Comparison of ENCODE assay signal across 18 cellular contexts in genomic region chr15:35973019-35973418, GRCh38.
A peak's percentile ranks its signal among the peaks of the same experiment; 100 is the strongest.
DNase-seq lines count a peak whose midpoint lies in the region; ATAC-seq and TF ChIP-seq lines count a peak whose summit lies in the region.
"Had no signal": no experiment of that assay in that cellular context is flagged by ENCODE, and none has a peak within 500 bp of the region (broad histone marks: within the 10 kb centered on the region; RNA-seq: fewer than 3 reads in every experiment).

No MANE protein-coding gene starts in this region.

- H3K27ac ChIP-seq in ascending aorta, result peak overlapping the region; percentile 31 to 58
- H3K27ac ChIP-seq: 22Rv1, BLaER1, C4-2B had no signal

- H3K36me3 ChIP-seq in ascending aorta, result no peaks in the 10 kb centered on the region
- H3K36me3 ChIP-seq: BLaER1, HAP-1 had no signal

- intact Hi-C loops in ascending aorta (cut with DNase I) (no loop called here), sciatic nerve (cut with DNase I) (no loop called here)

- no peaks in the 10 kb centered on the region for H3K27me3 ChIP-seq in ascending aorta
- H3K27me3 ChIP-seq: BLaER1 had no signal

- no peak for TF ChIP-seq CTCF in ascending aorta (IDR thresholded peaks at IDR 0.05)

- H3K4me3 ChIP-seq in ascending aorta, result no peak overlapping the region
- H3K4me3 ChIP-seq: BLaER1, GM12878, HAP-1 had no signal

- peak; percentile 57 for DNase-seq in NCI-H69 (lab: John Stamatoyannopoulos, UW)
- DNase-seq in ascending aorta (ENCODE audit: low spot score in 2 of 2), result no peak
- no peak for DNase-seq in sciatic nerve (ENCODE audit: low spot score)
- DNase-seq in NCI-H82 (lab: John Stamatoyannopoulos, UW), result no peak
- no peak for DNase-seq in activated naive CD4-positive, alpha-beta T cell treated with anti-CD3 and anti-CD28 coated beads, Interleukin-2, amount 50 U/mL, for 16 hours
- DNase-seq: Caco-2; CD4-positive, CD25-positive, alpha-beta regulatory T cell; CD8-positive, alpha-beta T cell; DMS153; DND-41; GOT3; HFFc6 had no signal

- peaks cover 0 to 6% of the 10 kb centered on the region in 2 donors for H3K4me1 ChIP-seq in ascending aorta
- H3K4me1 ChIP-seq: BLaER1, Caco-2 had no signal

- ATAC-seq in sciatic nerve (peak; percentile 59), GM21737 (IDR thresholded peaks at IDR 0.05; ENCODE audit: unreplicated experiment) (no peak)
- ATAC-seq: CD8-positive, alpha-beta T cell; GM12878 had no signal

- H3K9me3 ChIP-seq in ascending aorta, result no peaks in the 10 kb centered on the region
- H3K9me3 ChIP-seq: BLaER1, Caco-2, HAP-1 had no signal
